In the genomic region with DNA sequence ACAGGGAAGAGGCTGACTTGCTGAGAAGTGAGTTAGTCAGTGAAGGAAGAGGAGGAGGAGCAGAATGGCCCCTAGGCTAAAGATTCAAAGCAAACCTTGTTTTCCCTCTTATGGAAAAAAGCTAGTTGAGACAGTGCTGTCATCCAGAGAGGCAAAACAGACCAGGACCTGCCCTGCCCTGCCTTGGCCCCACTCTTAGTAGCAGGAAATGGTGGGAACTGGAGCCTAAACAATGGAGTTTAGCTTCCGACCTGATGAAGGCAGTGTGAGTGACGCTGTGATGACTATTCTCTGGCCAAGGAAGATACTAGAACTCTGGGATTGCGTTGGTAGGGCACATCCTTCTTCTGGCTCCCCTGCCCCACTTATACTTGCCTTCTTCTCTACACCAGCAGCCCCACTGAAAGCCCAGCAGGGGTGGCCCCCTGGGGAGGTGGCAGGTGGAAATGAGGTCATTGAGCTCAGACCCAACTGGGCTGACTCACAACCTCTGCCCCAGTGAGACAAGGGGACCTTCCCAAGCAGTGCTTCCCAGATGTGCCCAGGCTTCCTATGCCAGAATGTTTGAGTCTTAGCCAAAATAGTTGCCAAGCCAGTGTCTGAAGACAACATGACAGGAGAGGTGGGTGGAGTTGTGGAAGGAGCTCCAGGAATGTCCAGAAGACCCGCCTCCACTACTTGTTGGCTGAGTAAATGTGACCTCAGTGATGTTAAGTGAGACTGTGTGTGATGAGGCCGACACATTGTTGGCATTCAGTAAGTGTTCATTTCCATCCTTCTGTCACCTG, we compare ENCODE assay signal across 8 cellular contexts. TPM values are rescaled to one million over a fixed set of nuclear protein-coding genes. Genes with fewer than 3 reads are reported as not detected.
DNase-seq lines count a peak whose midpoint lies in the region; ATAC-seq and TF ChIP-seq lines count a peak whose summit lies in the region.

No MANE protein-coding gene starts in this region.

- intact Hi-C loops in Calu3 (cut with micrococcal nuclease; ENCODE audit: unreplicated experiment) (loop anchor here (5.0 to 10.0 kb wide), 2 partner anchors 39 to 119 kb away; partner anchors contain the start of gene MSN), HCT116 (cut with micrococcal nuclease) (no loop called here), mammary epithelial cell (cut with micrococcal nuclease) (loop anchor here (2.0 kb wide), 2 partner anchors 37 to 39 kb away; no protein-coding TSS in a partner anchor), mucosa of descending colon (cut with DNase I, micrococcal nuclease) (loop anchor here in 1 of 2 donors (10.0 kb wide), 1 partner anchor 111 kb away; no protein-coding TSS in a partner anchor)

- H3K9me3 Mint-ChIP-seq in Calu3 (ENCODE audit: low read depth, unreplicated experiment), result no peaks in the 10 kb centered on the region

- no peaks in the 10 kb centered on the region for H3K27me3 Mint-ChIP-seq in Calu3 (ENCODE audit: unreplicated experiment)

- DNase-seq in Calu3 (peak; percentile 20), HCT116 (ENCODE audit: low read depth, low spot score) (no peak), RWPE2 (ENCODE audit: low spot score) (peak; percentile 48), mammary epithelial cell (peak; percentile 83), mucosa of descending colon (no peak), germinal center (ENCODE audit: low spot score) (no peak), NCI-H1417 (lab: John Stamatoyannopoulos, UW) (no peak)

- no peak for TF ChIP-seq RAD21 in HCT116 (IDR thresholded peaks at IDR 0.05; ENCODE audit: low read depth)

- in situ Hi-C loops in mammary epithelial cell (cut with MboI; ENCODE audit: low sequenced_read_pairs in 2 of 2), result no loop called here

- H3K27ac Mint-ChIP-seq in Calu3 (ENCODE audit: unreplicated experiment), result peak overlapping the region; percentile 72

- H3K27ac ChIP-seq in HCT116 (ENCODE audit: low read depth, low read length) (no peak overlapping the region), RWPE2 (ENCODE audit: poor library complexity, severe bottlenecking) (peak overlapping the region; percentile 78), mammary epithelial cell (ENCODE audit: insufficient read depth, low read depth, low read length) (peak overlapping the region; percentile 57)

- RAD21 ChIA-PET in HCT116 (lab: Charles Lee; ENCODE audit: low non-redundant PET in 1 of 2, low total read pairs in 2 of 2, uncharacterized antibody in 2 of 2, unreplicated experiment in 2 of 2), result no interaction called here

- no peaks in the 10 kb centered on the region for H3K9me2 ChIP-seq in HCT116 (ENCODE audit: insufficient read depth)

- H3K27me3 ChIP-seq in HCT116 (ENCODE audit: insufficient read depth, low read length), result no peaks in the 10 kb centered on the region
- H3K27me3 ChIP-seq in RWPE2 (ENCODE audit: insufficient read depth, poor library complexity, severe bottlenecking), result no peaks in the 10 kb centered on the region
- no peaks in the 10 kb centered on the region for H3K27me3 ChIP-seq in mammary epithelial cell (ENCODE audit: insufficient read depth, low read length)

- peak overlapping the region; percentile 12; the same call in 1 of the 2 replicates for H3K4me2 ChIP-seq in HCT116 (ENCODE audit: low read length)
- peak overlapping the region; percentile 4 for H3K4me2 ChIP-seq in mammary epithelial cell (ENCODE audit: insufficient read depth, low read depth, low read length)

- H3K36me3 ChIP-seq in HCT116 (ENCODE audit: control insufficient read depth in 1 of 2, insufficient read depth in 2 of 2, low read length in 2 of 2) (no peaks in the 10 kb centered on the region), RWPE2 (ENCODE audit: low read depth) (peaks cover 21% of the 10 kb centered on the region), mammary epithelial cell (ENCODE audit: insufficient read depth, low read length) (no peaks in the 10 kb centered on the region), mucosa of descending colon (ENCODE audit: low read depth) (no peaks in the 10 kb centered on the region)

- H3K4me1 Mint-ChIP-seq in Calu3 (ENCODE audit: low read depth, unreplicated experiment), result peaks cover 28% of the 10 kb centered on the region

- peak overlapping the region; percentile 28 for H3K4me3 Mint-ChIP-seq in Calu3 (ENCODE audit: low read depth, unreplicated experiment)

- POLR2A ChIA-PET in HCT116 (lab: Charles Lee), result interaction anchor here (0.8 kb wide), 1 partner anchor 31 kb away, joined by 3 read pairs; no protein-coding TSS in a partner anchor

- H3K36me3 Mint-ChIP-seq in Calu3 (ENCODE audit: insufficient read depth, unreplicated experiment), result peaks cover 4% of the 10 kb centered on the region

- WGBS in mammary epithelial cell (ENCODE audit: low coverage, missing lambda C conversion rate), result 19% methylated on average over 5 of the region's 5 CpGs

- H4K20me1 ChIP-seq in HCT116 (ENCODE audit: insufficient read depth) (no peaks in the 10 kb centered on the region), mammary epithelial cell (ENCODE audit: insufficient read depth, low read length) (no peaks in the 10 kb centered on the region)

- TF ChIP-seq POLR2A in HCT116 (IDR thresholded peaks at IDR 0.05; ENCODE audit: borderline replicate concordance, extremely low read depth, insufficient read depth, insufficient read length), result no peak

- dilution Hi-C loops in mammary epithelial cell (cut with HindIII; ENCODE audit: low sequenced_read_pairs), result no loop called here

- no peaks in the 10 kb centered on the region for H3K9me3 ChIP-seq in HCT116 (ENCODE audit: control insufficient read depth in 1 of 2, insufficient read depth in 1 of 2, low read depth in 1 of 2, low read length in 2 of 2)
- H3K9me3 ChIP-seq in RWPE2 (ENCODE audit: severe bottlenecking), result no peaks in the 10 kb centered on the region
- H3K9me3 ChIP-seq in mammary epithelial cell (replicated peaks; ENCODE audit: insufficient read depth, low read length), result no peaks in the 10 kb centered on the region
- H3K9me3 ChIP-seq in mucosa of descending colon, result no peaks in the 10 kb centered on the region

- H2AFZ ChIP-seq in HCT116 (ENCODE audit: low read depth, low read length, poor library complexity, severe bottlenecking) (no peak overlapping the region), mammary epithelial cell (ENCODE audit: low read depth, low read length) (no peak overlapping the region)

- H3K79me2 ChIP-seq in HCT116 (ENCODE audit: insufficient read depth, low read length) (peaks cover 45% of the 10 kb centered on the region), mammary epithelial cell (ENCODE audit: insufficient read depth, low read length) (peaks cover 83% of the 10 kb centered on the region)

- CTCF ChIA-PET in Calu3 (lab: Charles Lee) (interaction anchor here (1.5 kb wide), 1 partner anchor 35 kb away, joined by 4 read pairs; no protein-coding TSS in a partner anchor), HCT116 (lab: Charles Lee) (no interaction called here), mammary epithelial cell (lab: Charles Lee; ENCODE audit: low non-redundant PET) (no interaction called here)

- TF ChIP-seq CTCF in Calu3 (IDR thresholded peaks at IDR 0.05; ENCODE audit: unreplicated experiment) (no peak), HCT116 (IDR thresholded peaks at IDR 0.05 in 2 of 3, conservative IDR thresholded peaks at IDR 0.05 in 1 of 3; ENCODE audit: borderline replicate concordance in 1 of 3, insufficient read depth in 1 of 3, low read depth in 2 of 3, low read length in 2 of 3) (no peak), RWPE2 (IDR thresholded peaks at IDR 0.05; ENCODE audit: poor library complexity, severe bottlenecking) (no peak), mammary epithelial cell (conservative IDR thresholded peaks at IDR 0.05 in 1 of 2, IDR thresholded peaks at IDR 0.05 in 1 of 2; ENCODE audit: extremely low read depth in 1 of 2, insufficient read depth in 1 of 2, low read depth in 1 of 2, low read length in 2 of 2) (no peak), mucosa of descending colon (IDR thresholded peaks at IDR 0.05) (no peak)

- H3K9ac ChIP-seq in HCT116 (ENCODE audit: low read length) (no peak overlapping the region), mammary epithelial cell (ENCODE audit: insufficient read depth, low read length) (no peak overlapping the region)

- H3K4me3 ChIP-seq in HCT116 (replicated peaks in 1 of 2; ENCODE audit: low read depth in 1 of 2, low read length in 2 of 2), result no peak overlapping the region
- no peak overlapping the region for H3K4me3 ChIP-seq in RWPE2 (ENCODE audit: severe bottlenecking)
- no peak overlapping the region for H3K4me3 ChIP-seq in mammary epithelial cell (replicated peaks in 1 of 3; ENCODE audit: insufficient read depth in 1 of 3, low read depth in 2 of 3, low read length in 3 of 3)
- no peak overlapping the region for H3K4me3 ChIP-seq in mucosa of descending colon

- H3K4me1 ChIP-seq in HCT116 (ENCODE audit: control insufficient read depth in 1 of 2, insufficient read depth in 2 of 2, low read length in 2 of 2) (peaks cover 8 to 20% of the 10 kb centered on the region in 2 experiments), RWPE2 (ENCODE audit: insufficient read depth, poor library complexity, severe bottlenecking) (peaks cover 17% of the 10 kb centered on the region), mammary epithelial cell (ENCODE audit: insufficient read depth, low read length) (peaks cover 33% of the 10 kb centered on the region), mucosa of descending colon (ENCODE audit: low read depth) (peaks cover 7% of the 10 kb centered on the region)

- BruUV-seq in Calu3 (replicated peaks; lab: Mats Ljungman, UMichigan), result no TSS peak
- BruUV-seq in HCT116 (replicated peaks; lab: Mats Ljungman, UMichigan), result no TSS peak
- no TSS peak for BruUV-seq in mammary epithelial cell (replicated peaks; lab: Mats Ljungman, UMichigan)

- ATAC-seq in HCT116, result peak; percentile 70
- peak; percentile 76 for ATAC-seq in RWPE2 (ENCODE audit: low read depth)
- ATAC-seq in mucosa of descending colon, result peak; percentile 36
- no peak for ATAC-seq in GM19324 (IDR thresholded peaks at IDR 0.05; ENCODE audit: low FRiP score, unreplicated experiment)

TF ChIP-seq in HCT116, 20 proteins besides CTCF, POLR2A, EP300 and RAD21:
- TF ChIP-seq ZFX (IDR thresholded peaks at IDR 0.05) (no peak), POLR2AphosphoS5 (IDR thresholded peaks at IDR 0.05; ENCODE audit: low read depth, low read length) (no peak), ATF3 (IDR thresholded peaks at IDR 0.05) (no peak), EZH2 (IDR thresholded peaks at IDR 0.05) (no peak), FOSL1 (IDR thresholded peaks at IDR 0.05; ENCODE audit: low read depth) (no peak), EZH2phosphoT487 (IDR thresholded peaks at IDR 0.05; ENCODE audit: borderline replicate concordance) (no peak)

RNA-seq across cellular contexts. Expression of gene MSN, which starts 38.8 kb away (rescaled TPM):
- total RNA-seq in Calu3 (2022) (101 and 129 TPM in 2 replicates), HCT116 (2021; ENCODE audit: unreplicated experiment) (119 TPM), mammary epithelial cell (100 to 1,000 TPM; 261 to 317 TPM), mucosa of descending colon (100 to 1,000 TPM in 1 of 3 donors, 10 to 100 TPM in 2; 25.9 to 127 (median 66.2) TPM)
- polyA plus RNA-seq in HCT116 (2012), result 120 and 125 TPM in 2 replicates
- polyA plus RNA-seq in mammary epithelial cell, result 374 TPM
- 640 TPM for polyA minus RNA-seq in mammary epithelial cell

Comparison
In these comparisons a context has a peak if more than half of its experiments do, and no peak if none do; other contexts are left out.
1. DNase-seq: peak in Calu3 (single experiment), RWPE2 (single experiment) and mammary epithelial cell (single experiment); none in HCT116 (single experiment), mucosa of descending colon (0 of 3), germinal center (single experiment) and NCI-H1417 (0 of 3).